In genomic region chr3:161420746-161421145, GRCh38 we compare ENCODE assay signal across 12 cellular contexts. TPM values are rescaled to one million over a fixed set of nuclear protein-coding genes. Genes with fewer than 3 reads are reported as not detected.
DNase-seq lines count a peak whose midpoint lies in the region; ATAC-seq, FAIRE-seq and TF ChIP-seq lines count a peak whose summit lies in the region.
"Had no signal": no experiment of that assay in that cellular context is flagged by ENCODE, and none has a peak within 500 bp of the region (broad histone marks: within the 10 kb centered on the region; RNA-seq: fewer than 3 reads in every experiment).

No MANE protein-coding gene starts in this region.

- peak; percentile 37 for DNase-seq in NCI-H2107 treated with DMSO at 0.1 percent for 48 hours (lab: John Stamatoyannopoulos, UW; ENCODE audit: unreplicated experiment)
- DNase-seq in NCI-H2107 (lab: John Stamatoyannopoulos, UW), result no peak
- DNase-seq in astrocyte (ENCODE audit: low read depth), result peak; percentile 15
- DNase-seq in iPS-NIHi7 (ENCODE audit: extremely low spot score), result peak; percentile 56
- peak; percentile 23 for DNase-seq in urothelium cell line (ENCODE audit: low spot score)
- DNase-seq in EL, result no peak
- DNase-seq: activated CD4-positive, alpha-beta T cell treated with anti-CD3 and anti-CD28 coated beads, Interleukin-2, amount 50 U/mL, for 1 hour had no signal

- H3K27me3 Mint-ChIP-seq in astrocyte (ENCODE audit: low read depth, unreplicated experiment), result no peaks in the 10 kb centered on the region

- no peaks in the 10 kb centered on the region for H3K9me3 ChIP-seq in astrocyte (ENCODE audit: insufficient read depth, low read depth, low read length)
- H3K9me3 ChIP-seq: ascending aorta had no signal

- ATAC-seq in HG02884 (IDR thresholded peaks at IDR 0.05; ENCODE audit: unreplicated experiment) (no peak), GM18517 (IDR thresholded peaks at IDR 0.05; ENCODE audit: unreplicated experiment) (no peak)

- peak overlapping the region; percentile 41 for H3K4me3 Mint-ChIP-seq in astrocyte (ENCODE audit: unreplicated experiment)

- no peaks in the 10 kb centered on the region for H3K27me3 ChIP-seq in astrocyte (ENCODE audit: insufficient read depth, low read length)
- H3K27me3 ChIP-seq: ascending aorta had no signal

- no peak overlapping the region for H3K27ac Mint-ChIP-seq in astrocyte (ENCODE audit: unreplicated experiment)

- peak overlapping the region; percentile 74 for H3K4me2 ChIP-seq in astrocyte (ENCODE audit: low read length)

- peaks cover 14% of the 10 kb centered on the region for H3K4me1 ChIP-seq in astrocyte (ENCODE audit: insufficient read depth, low read length)

- H3K9me3 Mint-ChIP-seq in astrocyte (ENCODE audit: unreplicated experiment), result no peaks in the 10 kb centered on the region

- no peaks in the 10 kb centered on the region for H3K36me3 ChIP-seq in astrocyte (ENCODE audit: insufficient read depth, low read length)
- H3K36me3 ChIP-seq: ascending aorta had no signal

- H3K9ac ChIP-seq in astrocyte (ENCODE audit: low read length), result peak overlapping the region; percentile 7

- H3K4me3 ChIP-seq in astrocyte (ENCODE audit: insufficient read depth, low read depth, low read length), result peak overlapping the region; percentile 9
- H3K4me3 ChIP-seq: ascending aorta, skin epidermis had no signal

- peak; percentile 13 for TF ChIP-seq CTCF in astrocyte (IDR thresholded peaks at IDR 0.05; ENCODE audit: insufficient read depth, low read depth, low read length)

- no peak overlapping the region for H3K27ac ChIP-seq in astrocyte (ENCODE audit: low read depth, low read length)
- H3K27ac ChIP-seq: ascending aorta had no signal

- H4K20me1 ChIP-seq in astrocyte (ENCODE audit: insufficient read depth, low read length), result no peaks in the 10 kb centered on the region

- FAIRE-seq in astrocyte (lab: Jason Lieb, UNC) (no peak), urothelium cell line (lab: Jason Lieb, UNC) (no peak)
- FAIRE-seq: A204.1 had no signal

- no peaks in the 10 kb centered on the region for H3K79me2 ChIP-seq in astrocyte (ENCODE audit: insufficient read depth, low read length)

- peaks cover 9% of the 10 kb centered on the region for H3K4me1 Mint-ChIP-seq in astrocyte (ENCODE audit: low read depth, unreplicated experiment)

- no peaks in the 10 kb centered on the region for H3K36me3 Mint-ChIP-seq in astrocyte (ENCODE audit: low read depth, unreplicated experiment)

- H2AFZ ChIP-seq in astrocyte (ENCODE audit: low read depth, low read length), result peak overlapping the region; percentile 46

RNA-seq across cellular contexts. Expression of gene SPTSSB, which starts 49.4 kb away (rescaled TPM):
- total RNA-seq in astrocyte, result 0.50 TPM in 1 of 2 replicates, not detected in the other
- total RNA-seq: ascending aorta had no signal

Comparison
In these comparisons a context has a peak if more than half of its experiments do, and no peak if none do; other contexts are left out.
1. DNase-seq: peak in NCI-H2107 treated with DMSO at 0.1 percent for 48 hours (single experiment), astrocyte (single experiment), iPS-NIHi7 (single experiment) and urothelium cell line (single experiment); none in NCI-H2107 (single experiment) and EL (single experiment).